Comparison of ENCODE assay signal across 15 cellular contexts in the genomic region with DNA sequence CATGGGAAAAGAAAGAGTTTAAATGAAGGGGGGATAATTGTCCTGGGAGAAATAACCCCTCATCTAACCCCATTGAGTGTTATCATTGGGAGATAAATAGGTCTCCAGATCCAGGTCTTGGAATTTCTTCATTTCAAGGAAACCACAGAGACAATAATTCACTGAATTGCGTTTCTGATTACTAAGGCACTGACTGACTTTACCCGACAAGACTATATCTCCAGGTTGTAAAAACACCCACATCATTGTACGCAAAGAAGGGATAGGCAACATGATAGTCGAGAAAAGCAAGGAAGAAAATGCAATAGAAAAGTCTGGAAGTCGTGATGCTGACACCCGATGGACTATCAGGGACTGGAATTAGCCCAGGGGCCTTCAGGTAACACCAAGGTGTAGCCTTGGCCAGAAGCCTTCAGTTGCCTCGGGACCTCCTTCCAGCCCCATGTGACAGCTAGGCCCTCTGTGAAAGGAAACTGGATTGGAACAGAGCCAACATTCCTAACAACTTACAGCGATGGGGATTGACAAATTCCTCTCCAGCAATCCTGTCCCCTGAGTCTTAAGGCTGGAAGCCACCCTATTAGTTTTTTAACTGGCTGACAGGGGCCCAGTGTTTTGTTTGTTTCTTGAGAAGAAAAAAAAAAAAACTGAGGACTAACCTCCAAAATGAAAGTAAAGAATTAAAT. TPM values are rescaled to one million over a fixed set of nuclear protein-coding genes. Genes with fewer than 3 reads are reported as not detected.
DNase-seq lines count a peak whose midpoint lies in the region; ATAC-seq and TF ChIP-seq lines count a peak whose summit lies in the region.
"Had no signal": no experiment of that assay in that cellular context is flagged by ENCODE, and none has a peak within 500 bp of the region (broad histone marks: within the 10 kb centered on the region; RNA-seq: fewer than 3 reads in every experiment).

No MANE protein-coding gene starts in this region.

- H3K27me3 ChIP-seq in GM23338 (ENCODE audit: insufficient read depth) (no peaks in the 10 kb centered on the region), RWPE2 (ENCODE audit: insufficient read depth, poor library complexity, severe bottlenecking) (no peaks in the 10 kb centered on the region), spleen (replicated peaks in 1 of 7) (no peaks in the 10 kb centered on the region)

- H3K4me3 ChIP-seq in GM23338 (no peak overlapping the region), RWPE2 (ENCODE audit: severe bottlenecking) (no peak overlapping the region), fibroblast of the aortic adventitia (ENCODE audit: low read depth, low read length) (no peak overlapping the region), spleen (no peak overlapping the region)
- H3K4me3 ChIP-seq: SK-N-MC had no signal

- TF ChIP-seq CTCF in GM23338 (conservative IDR thresholded peaks at IDR 0.05; ENCODE audit: low read depth in 2 of 2) (no peak), RWPE2 (IDR thresholded peaks at IDR 0.05; ENCODE audit: poor library complexity, severe bottlenecking) (no peak), fibroblast of the aortic adventitia (IDR thresholded peaks at IDR 0.05; ENCODE audit: insufficient read depth, low read length) (no peak), spleen (IDR thresholded peaks at IDR 0.05 in 8 of 11, conservative IDR thresholded peaks at IDR 0.05 in 3 of 11) (no peak)

- H3K27ac ChIP-seq in GM23338 (ENCODE audit: low read depth) (no peak overlapping the region), RWPE2 (ENCODE audit: poor library complexity, severe bottlenecking) (peak overlapping the region; percentile 61), spleen (no peak overlapping the region)
- H3K27ac ChIP-seq: SK-N-MC had no signal

- no peak overlapping the region for H3K27ac Mint-ChIP-seq in GM23338
- H3K27ac Mint-ChIP-seq: activated naive CD4-positive, alpha-beta T cell treated with anti-CD3 and anti-CD28 coated beads, Interleukin-2, amount 50 U/mL, for 24 hours had no signal

- no peak overlapping the region for H3K4me3 Mint-ChIP-seq in GM23338
- H3K4me3 Mint-ChIP-seq: activated naive CD4-positive, alpha-beta T cell treated with anti-CD3 and anti-CD28 coated beads, Interleukin-2, amount 50 U/mL, for 24 hours had no signal

- no peaks in the 10 kb centered on the region for H3K9me3 ChIP-seq in RWPE2 (ENCODE audit: severe bottlenecking)
- no peaks in the 10 kb centered on the region for H3K9me3 ChIP-seq in spleen

- ATAC-seq in GM23338 (no peak), RWPE2 (ENCODE audit: low read depth) (peak; percentile 84), HG03354 (IDR thresholded peaks at IDR 0.05; ENCODE audit: poor library complexity, severe bottlenecking, unreplicated experiment) (no peak)

- H3K4me1 Mint-ChIP-seq in GM23338: no peaks in the 10 kb centered on the region
- H3K4me1 Mint-ChIP-seq: activated naive CD4-positive, alpha-beta T cell treated with anti-CD3 and anti-CD28 coated beads, Interleukin-2, amount 50 U/mL, for 24 hours had no signal

- no peak overlapping the region for H3K4me2 ChIP-seq in GM23338

- H3K36me3 ChIP-seq in GM23338 (ENCODE audit: insufficient read depth): no peaks in the 10 kb centered on the region
- H3K36me3 ChIP-seq in RWPE2 (ENCODE audit: low read depth): no peaks in the 10 kb centered on the region
- no peaks in the 10 kb centered on the region for H3K36me3 ChIP-seq in spleen

- H3K9me2 ChIP-seq in GM23338 (ENCODE audit: insufficient read depth): no peaks in the 10 kb centered on the region

- no peaks in the 10 kb centered on the region for H3K36me3 Mint-ChIP-seq in GM23338 (ENCODE audit: low read depth)
- H3K36me3 Mint-ChIP-seq: activated naive CD4-positive, alpha-beta T cell treated with anti-CD3 and anti-CD28 coated beads, Interleukin-2, amount 50 U/mL, for 24 hours had no signal

- DNase-seq in GM23338 (ENCODE audit: low spot score) (peak; percentile 7), RWPE2 (ENCODE audit: low spot score) (peak; percentile 36), fibroblast of the aortic adventitia (ENCODE audit: low read depth) (peak; percentile 70), renal cortical epithelial cell (ENCODE audit: low read depth) (peak; percentile 86), spleen (no peak), NCI-H2171 (lab: John Stamatoyannopoulos, UW) (no peak)
- DNase-seq in stimulated activated naive CD4-positive, alpha-beta T cell treated with Interleukin-2 at 50 U/mL for 16 hours (lab: John Stamatoyannopoulos, UW): no peak
- DNase-seq: activated CD4-positive, alpha-beta T cell treated with anti-CD3 and anti-CD28 coated beads, Interleukin-2, amount 50 U/mL, for 1 hour; GDM1; NCI-H2081; stimulated activated CD4-positive, alpha-beta T cell treated with anti-CD3 and anti-CD28 coated beads, Interleukin-15, amount 100 ng/mL, for 24 hours; substantia nigra had no signal

- H3K4me1 ChIP-seq in GM23338 (ENCODE audit: insufficient read depth) (no peaks in the 10 kb centered on the region), RWPE2 (ENCODE audit: insufficient read depth, poor library complexity, severe bottlenecking) (peaks cover 6% of the 10 kb centered on the region), spleen (no peaks in the 10 kb centered on the region)

- no peak overlapping the region for H2AFZ ChIP-seq in GM23338

- no peaks in the 10 kb centered on the region for H3K27me3 Mint-ChIP-seq in GM23338 (ENCODE audit: insufficient read depth, low read depth, poor library complexity)
- H3K27me3 Mint-ChIP-seq: activated naive CD4-positive, alpha-beta T cell treated with anti-CD3 and anti-CD28 coated beads, Interleukin-2, amount 50 U/mL, for 24 hours had no signal

- intact Hi-C loops in spleen (cut with DNase I; ENCODE audit: low total_unique reads): no loop called here

- H3K79me2 ChIP-seq in GM23338 (replicated peaks; ENCODE audit: insufficient read depth): no peaks in the 10 kb centered on the region

- H3F3A ChIP-seq in GM23338 (replicated peaks; ENCODE audit: low read depth): no peaks in the 10 kb centered on the region

- H3K9me3 Mint-ChIP-seq in GM23338: no peaks in the 10 kb centered on the region
- H3K9me3 Mint-ChIP-seq: activated naive CD4-positive, alpha-beta T cell treated with anti-CD3 and anti-CD28 coated beads, Interleukin-2, amount 50 U/mL, for 24 hours had no signal

- H4K20me1 ChIP-seq in GM23338 (replicated peaks; ENCODE audit: insufficient read depth): no peaks in the 10 kb centered on the region

- 56 to 89% (median 85%) methylated on average over 7 to 8 of the region's 8 CpGs for WGBS in spleen, 5 donors

- no peak for TF ChIP-seq POLR2A in spleen (IDR thresholded peaks at IDR 0.05)

TF ChIP-seq in GM23338, 12 proteins besides CTCF, POLR2A, EP300 and RAD21 (continues in another document):
- no peak for TF ChIP-seq CREB1 (CRISPR knock-in tag; IDR thresholded peaks at IDR 0.05; ENCODE audit: low read depth)
- TF ChIP-seq STAT1 (IDR thresholded peaks at IDR 0.05; ENCODE audit: unreplicated experiment): no peak
- TF ChIP-seq JUNB (IDR thresholded peaks at IDR 0.05; ENCODE audit: unreplicated experiment): no peak
- TF ChIP-seq ETS1 (IDR thresholded peaks at IDR 0.05): no peak
- TF ChIP-seq EZH2 (IDR thresholded peaks at IDR 0.05; ENCODE audit: low read depth, unreplicated experiment): no peak
- TF ChIP-seq EZH2phosphoT487 (IDR thresholded peaks at IDR 0.05; ENCODE audit: unreplicated experiment): no peak
- TF ChIP-seq NANOG (IDR thresholded peaks at IDR 0.05; ENCODE audit: borderline replicate concordance): no peak

RNA-seq across cellular contexts. Expression of gene RAB9B, which starts 46.6 kb away (rescaled TPM):
- total RNA-seq in GM23338 (2014; rRNA removed; shearing (Covaris generic)): 0.28 and 0.78 TPM in 2 replicates
- polyA plus RNA-seq in GM23338 (2016; fragmentation: Nextera tagmentation; extraction: Ambion mirVana) (0.07 and 0.24 TPM in 2 replicates), spleen (under 1 TPM; 0.46 to 0.51 (median 0.47) TPM)
- total RNA-seq in fibroblast of the aortic adventitia (ENCODE audit: low replicate concordance) (1.9 and 2.6 TPM in 2 replicates), renal cortical epithelial cell (1.9 and 3.4 TPM in 2 replicates), spleen (1 to 10 TPM in 1 of 7 donors, under 1 TPM in 6; 0.43 to 1.0 (median 0.92) TPM)

Comparison
In these comparisons a context has a peak if more than half of its experiments do, and no peak if none do; other contexts are left out.
1. DNase-seq: peak in GM23338 (single experiment), RWPE2 (single experiment), fibroblast of the aortic adventitia (single experiment) and renal cortical epithelial cell (single experiment); none in spleen (single experiment), NCI-H2171 (single experiment) and stimulated activated naive CD4-positive, alpha-beta T cell treated with Interleukin-2 at 50 U/mL for 16 hours (single experiment).